Comparison of ENCODE assay signal across 2 cellular contexts in the genomic region with DNA sequence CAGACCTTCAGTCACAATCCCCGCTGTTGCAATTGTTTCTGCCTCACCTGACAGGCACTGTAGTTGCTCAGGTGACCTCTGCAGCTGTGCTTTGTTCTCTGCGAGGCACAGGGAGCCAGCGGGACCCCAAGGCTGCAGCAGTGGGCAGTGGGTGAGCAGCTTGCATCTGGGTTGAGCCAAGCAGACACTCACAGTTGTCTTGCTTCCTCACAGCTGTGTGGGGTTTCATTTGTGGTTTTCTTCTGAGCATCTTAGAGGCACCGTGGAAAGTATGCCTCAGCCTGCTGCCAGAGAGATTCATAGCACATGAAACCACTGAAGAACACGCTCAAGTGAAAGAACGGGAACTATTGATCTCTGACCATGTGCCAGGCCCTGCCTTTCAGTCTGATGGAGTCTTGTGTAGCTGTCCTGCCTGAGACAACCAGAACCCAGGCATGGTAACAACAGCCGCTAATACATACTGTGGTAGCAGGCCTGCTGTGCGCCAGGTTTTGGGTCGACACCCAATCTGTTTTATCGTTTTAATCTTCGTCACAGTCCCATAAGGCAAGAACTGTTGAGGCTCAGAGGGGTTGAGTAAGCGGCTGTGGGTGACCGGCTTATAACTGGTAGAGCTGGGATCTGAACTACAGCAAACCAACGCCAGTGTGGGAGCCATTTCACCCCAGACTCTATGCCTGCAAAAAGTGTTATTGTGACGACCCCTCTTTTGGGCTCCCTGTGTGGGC.
TF ChIP-seq lines count a peak whose summit lies in the region.

No MANE protein-coding gene starts in this region.

TF ChIP-seq in GM12891, 5 proteins besides CTCF, POLR2A, EP300 and RAD21:
- no peak for TF ChIP-seq POU2F2 (IDR thresholded peaks at IDR 0.05; ENCODE audit: low read depth, low read length)
- TF ChIP-seq POLR2AphosphoS5 (IDR thresholded peaks at IDR 0.05; ENCODE audit: low read depth, low read length): no peak
- TF ChIP-seq TAF1 (IDR thresholded peaks at IDR 0.05; ENCODE audit: low read depth, low read length): no peak
- TF ChIP-seq PAX5 (IDR thresholded peaks at IDR 0.05; ENCODE audit: insufficient read depth, low read length, severe bottlenecking): no peak
- no peak for TF ChIP-seq SPI1 (IDR thresholded peaks at IDR 0.05; ENCODE audit: low read depth, low read length)

TF ChIP-seq in HepG2, 621 proteins besides CTCF, POLR2A, EP300 and RAD21 (continued from another document):
- TF ChIP-seq USF2 (IDR thresholded peaks at IDR 0.05; ENCODE audit: low read depth, low read length) (no peak), USF2 (CRISPR knock-in tag; IDR thresholded peaks at IDR 0.05; ENCODE audit: borderline replicate concordance) (no peak), NFIB (CRISPR knock-in tag; IDR thresholded peaks at IDR 0.05; ENCODE audit: borderline replicate concordance) (no peak), NFRKB (IDR thresholded peaks at IDR 0.05) (no peak)
